In genomic region chr19:58325623-58326022, GRCh38 we compare ENCODE assay signal across 1 cellular context.
TF ChIP-seq lines count a peak whose summit lies in the region.

No MANE protein-coding gene starts in this region.

TF ChIP-seq in GM23338, 12 proteins besides CTCF, POLR2A, EP300 and RAD21 (continued from another document):
- TF ChIP-seq ZNF462 (CRISPR knock-in tag; IDR thresholded peaks at IDR 0.05) (no peak), CREB1 (CRISPR knock-in tag; IDR thresholded peaks at IDR 0.05; ENCODE audit: low read depth) (no peak), POLR2AphosphoS5 (IDR thresholded peaks at IDR 0.05; ENCODE audit: low read depth) (no peak), ETS1 (IDR thresholded peaks at IDR 0.05) (no peak), JUNB (IDR thresholded peaks at IDR 0.05; ENCODE audit: unreplicated experiment) (no peak), ZNF114 (CRISPR knock-in tag; IDR thresholded peaks at IDR 0.05) (no peak), NANOG (IDR thresholded peaks at IDR 0.05; ENCODE audit: borderline replicate concordance) (no peak)
